Comparison of ENCODE assay signal across 17 cellular contexts in the genomic region with DNA sequence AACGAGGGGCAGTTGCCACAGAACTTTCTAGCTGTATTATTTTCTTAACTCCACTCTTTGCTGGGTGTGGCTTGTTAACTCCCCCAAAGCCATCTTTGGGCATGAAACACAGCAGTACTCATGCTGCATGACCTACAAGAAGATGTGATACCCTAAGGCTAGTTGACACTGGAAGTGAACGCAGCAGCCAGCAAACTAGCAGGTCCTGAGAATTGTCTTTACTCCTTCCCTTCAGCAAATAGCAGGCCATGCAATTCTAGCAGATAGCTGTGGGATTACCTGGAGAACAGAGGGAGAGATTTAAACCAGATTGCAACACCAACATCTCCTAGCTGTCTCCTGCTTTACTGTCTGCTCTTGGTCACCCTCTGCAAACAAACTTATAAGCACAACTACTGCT.
"Had no signal": no experiment of that assay in that cellular context is flagged by ENCODE, and none has a peak within 500 bp of the region (broad histone marks: within the 10 kb centered on the region; RNA-seq: fewer than 3 reads in every experiment).

No MANE protein-coding gene starts in this region.

- H3K27ac ChIP-seq: heart right ventricle, ovary, right atrium auricular region, sigmoid colon, skin epidermis, suprapubic skin, thyroid gland, upper lobe of left lung, uterus had no signal

- H3K4me3 Mint-ChIP-seq: dendritic cell treated with granulocyte-macrophage colony-stimulating factor and Interleukin-4, amounts not matched to agents 40 ng/mL and 50 ng/mL, for 4 days; naive thymus-derived CD8-positive, alpha-beta T cell; neural crest cell had no signal

- H3K27me3 Mint-ChIP-seq: dendritic cell treated with granulocyte-macrophage colony-stimulating factor and Interleukin-4, amounts not matched to agents 40 ng/mL and 50 ng/mL, for 4 days; naive thymus-derived CD8-positive, alpha-beta T cell had no signal

- H3K27me3 ChIP-seq: heart right ventricle, ovary, right atrium auricular region, sigmoid colon, suprapubic skin, thyroid gland, upper lobe of left lung, uterus had no signal

- H3K9me3 Mint-ChIP-seq: neural crest cell had no signal

- H3K36me3 ChIP-seq: heart right ventricle, ovary, right atrium auricular region, sigmoid colon, suprapubic skin, thyroid gland, upper lobe of left lung, uterus had no signal

- H3K4me1 Mint-ChIP-seq: naive thymus-derived CD8-positive, alpha-beta T cell; neural crest cell had no signal

- H3K4me1 ChIP-seq: heart right ventricle, right atrium auricular region, sigmoid colon, suprapubic skin, thyroid gland, upper lobe of left lung, uterus had no signal

- H3K27ac Mint-ChIP-seq: dendritic cell treated with granulocyte-macrophage colony-stimulating factor and Interleukin-4, amounts not matched to agents 40 ng/mL and 50 ng/mL, for 4 days; naive thymus-derived CD8-positive, alpha-beta T cell had no signal

- ATAC-seq: heart right ventricle; left lobe of liver; mucosa of descending colon; naive thymus-derived CD8-positive, alpha-beta T cell; stimulated activated naive CD8-positive, alpha-beta T cell treated with anti-CD3 and anti-CD28 coated beads, Interleukin-15, Interleukin-2, amounts not matched to agents 100 U/mL and 50 U/mL, for 24 hours had no signal

- DNase-seq: heart right ventricle; mammary epithelial cell; mucosa of descending colon; naive thymus-derived CD8-positive, alpha-beta T cell; nucleus accumbens; ovary; sigmoid colon; stimulated activated naive CD8-positive, alpha-beta T cell treated with anti-CD3 and anti-CD28 coated beads, Interleukin-15, Interleukin-2, amounts not matched to agents 100 U/mL and 50 U/mL, for 24 hours; thyroid gland; upper lobe of left lung; uterus had no signal

- H3K9me3 ChIP-seq: mucosa of descending colon, ovary, suprapubic skin, thyroid gland, upper lobe of left lung had no signal

- H3K4me3 ChIP-seq: heart right ventricle, mucosa of descending colon, ovary, right atrium auricular region, sigmoid colon, skin epidermis, suprapubic skin, thyroid gland, upper lobe of left lung, uterus had no signal
